Comparison of ENCODE assay signal across 15 cellular contexts in genomic region chr3:11587766-11588165, GRCh38. TPM values are rescaled to one million over a fixed set of nuclear protein-coding genes. Genes with fewer than 3 reads are reported as not detected.
DNase-seq lines count a peak whose midpoint lies in the region; ATAC-seq and TF ChIP-seq lines count a peak whose summit lies in the region.
"Had no signal": no experiment of that assay in that cellular context is flagged by ENCODE, and none has a peak within 500 bp of the region (broad histone marks: within the 10 kb centered on the region; RNA-seq: fewer than 3 reads in every experiment).

No MANE protein-coding gene starts in this region.

- no peaks in the 10 kb centered on the region for H3K27me3 ChIP-seq in A673 (replicated peaks; ENCODE audit: insufficient read depth, low read depth, low read length, poor library complexity)
- H3K27me3 ChIP-seq in sigmoid colon: no peaks in the 10 kb centered on the region
- H3K27me3 ChIP-seq in Caco-2 (replicated peaks; ENCODE audit: control insufficient read depth, insufficient read depth, low read length): no peaks in the 10 kb centered on the region
- H3K27me3 ChIP-seq: pancreas had no signal

- H3K36me3 Mint-ChIP-seq in WTC11: no peaks in the 10 kb centered on the region
- H3K36me3 Mint-ChIP-seq in immature natural killer cell: no peaks in the 10 kb centered on the region
- peaks cover 6% of the 10 kb centered on the region for H3K36me3 Mint-ChIP-seq in Caco-2 (ENCODE audit: insufficient read depth, unreplicated experiment)

- H3K4me1 ChIP-seq in A673 (ENCODE audit: insufficient read depth, low read length, poor library complexity, severe bottlenecking) (peaks cover 71% of the 10 kb centered on the region), sigmoid colon (peaks cover 0 to 83% (median 79%) of the 10 kb centered on the region in 4 donors), Caco-2 (0 out of 2 replicates have a peak, but pooled peaks cover 11% of the 10 kb centered on the region)

- 84 to 90% methylated on average over 12 of the region's 12 CpGs for WGBS in sigmoid colon, 2 donors

- peaks cover 71% of the 10 kb centered on the region for H3K4me1 Mint-ChIP-seq in WTC11
- H3K4me1 Mint-ChIP-seq in immature natural killer cell: peaks cover 81 to 94% of the 10 kb centered on the region in 2 donors
- peaks cover 14% of the 10 kb centered on the region for H3K4me1 Mint-ChIP-seq in Caco-2 (ENCODE audit: low read depth, unreplicated experiment)

- CTCF ChIA-PET in A673 (lab: Charles Lee) (no interaction called here), WTC11 (lab: Charles Lee) (interaction anchor here (0.8 kb wide), 1 partner anchor 48 kb away, joined by 3 read pairs; no protein-coding TSS in a partner anchor), Caco-2 (lab: Charles Lee) (no interaction called here)

- intact Hi-C loops in A673 (cut with micrococcal nuclease; ENCODE audit: unreplicated experiment) (no loop called here), sigmoid colon (cut with DNase I) (no loop called here), Caco-2 (cut with micrococcal nuclease; ENCODE audit: unreplicated experiment) (no loop called here)

- no peak for TF ChIP-seq EP300 in sigmoid colon (IDR thresholded peaks at IDR 0.05)

- ATAC-seq in WTC11: no peak
- ATAC-seq in HG03378 (IDR thresholded peaks at IDR 0.05; ENCODE audit: unreplicated experiment): no peak
- ATAC-seq: GM12878; pancreas; stimulated activated memory B cell treated with anti-CD40 and anti-IgM and Interleukin-4, amounts not matched to agents 10 μg/mL and 1 μg/mL and 100 μg/mL, for 72 hours had no signal

- no peaks in the 10 kb centered on the region for H3K27me3 Mint-ChIP-seq in WTC11 (ENCODE audit: low read depth)
- peaks cover 0 to 4% (median 0%) of the 10 kb centered on the region in 3 donors for H3K27me3 Mint-ChIP-seq in immature natural killer cell (ENCODE audit: low read depth in 3 of 3)
- H3K27me3 Mint-ChIP-seq in Caco-2 (ENCODE audit: insufficient read depth, unreplicated experiment): no peaks in the 10 kb centered on the region
- H3K27me3 Mint-ChIP-seq: stimulated activated memory B cell treated with anti-CD40 and anti-IgM and Interleukin-4, amounts not matched to agents 10 μg/mL and 1 μg/mL and 100 μg/mL, for 72 hours had no signal

- TF ChIP-seq CTCF in A673 (conservative IDR thresholded peaks at IDR 0.05; ENCODE audit: low read depth, low read length): no peak
- TF ChIP-seq CTCF in WTC11 (IDR thresholded peaks at IDR 0.05): no peak
- no peak for TF ChIP-seq CTCF in sigmoid colon (IDR thresholded peaks at IDR 0.05)
- TF ChIP-seq CTCF in Caco-2 (IDR thresholded peaks at IDR 0.05; ENCODE audit: insufficient read depth in 1 of 2, low read depth in 1 of 2, low read length in 1 of 2, severe bottlenecking in 1 of 2, unreplicated experiment in 1 of 2): no peak

- POLR2A ChIA-PET in A673 (lab: Charles Lee; ENCODE audit: low non-redundant PET) (no interaction called here), WTC11 (lab: Charles Lee) (no interaction called here), Caco-2 (lab: Charles Lee) (no interaction called here)

- peak overlapping the region; percentile 15 for H3K27ac ChIP-seq in A673 (ENCODE audit: low read depth, low read length, poor library complexity, severe bottlenecking)
- H3K27ac ChIP-seq in sigmoid colon: peak overlapping the region in 3 of 4 donors; percentile 74 to 84 (median 82)
- H3K27ac ChIP-seq: pancreas had no signal

- TF ChIP-seq POLR2A in sigmoid colon (IDR thresholded peaks at IDR 0.05): no peak

- H3K9me3 Mint-ChIP-seq in WTC11 (no peaks in the 10 kb centered on the region), immature natural killer cell (no peaks in the 10 kb centered on the region), Caco-2 (ENCODE audit: unreplicated experiment) (no peaks in the 10 kb centered on the region)
- H3K9me3 Mint-ChIP-seq: stimulated activated memory B cell treated with anti-CD40 and anti-IgM and Interleukin-4, amounts not matched to agents 10 μg/mL and 1 μg/mL and 100 μg/mL, for 72 hours had no signal

- peak overlapping the region; percentile 47 for H3K27ac Mint-ChIP-seq in WTC11
- H3K27ac Mint-ChIP-seq in immature natural killer cell: peak overlapping the region in 5 of 6 donors; percentile 14 to 72 (median 59)
- H3K27ac Mint-ChIP-seq in Caco-2 (ENCODE audit: unreplicated experiment): no peak overlapping the region
- H3K27ac Mint-ChIP-seq: stimulated activated memory B cell treated with anti-CD40 and anti-IgM and Interleukin-4, amounts not matched to agents 10 μg/mL and 1 μg/mL and 100 μg/mL, for 72 hours had no signal

- H3K36me3 ChIP-seq in A673 (ENCODE audit: insufficient read depth, low read length, poor library complexity, severe bottlenecking) (no peaks in the 10 kb centered on the region), sigmoid colon (no peaks in the 10 kb centered on the region), Caco-2 (ENCODE audit: control insufficient read depth, insufficient read depth, low read length) (0 out of 2 replicates have a peak, but pooled peaks cover 2% of the 10 kb centered on the region)
- H3K36me3 ChIP-seq: pancreas had no signal

- no peaks in the 10 kb centered on the region for H3K9me3 ChIP-seq in A673 (ENCODE audit: low read depth, low read length, poor library complexity, severe bottlenecking)
- H3K9me3 ChIP-seq in sigmoid colon: no peaks in the 10 kb centered on the region
- H3K9me3 ChIP-seq in Caco-2: no peaks in the 10 kb centered on the region
- H3K9me3 ChIP-seq: pancreas had no signal

- DNase-seq in A673 (ENCODE audit: low spot score): no peak
- no peak for DNase-seq in WTC11 (ENCODE audit: low spot score)
- DNase-seq in immature natural killer cell: no peak
- no peak for DNase-seq in sigmoid colon
- no peak for DNase-seq in Caco-2
- DNase-seq in activated CD4-positive, alpha-beta T cell treated with anti-CD3 and anti-CD28 coated beads for 1 hour: no peak
- no peak for DNase-seq in central memory CD4-positive, alpha-beta T cell
- DNase-seq: activated CD4-positive, alpha-beta T cell treated with anti-CD3 and anti-CD28 coated beads, Interleukin-2, amount 50 U/mL, for 1 hour; COR-L47; NCI-H2171; small intestine had no signal

- BruUV-seq in A673 (replicated peaks; lab: Mats Ljungman, UMichigan) (no TSS peak), Caco-2 (replicated peaks; lab: Mats Ljungman, UMichigan) (no TSS peak)

- H3K4me3 ChIP-seq in A673 (ENCODE audit: low read depth, low read length, poor library complexity, severe bottlenecking) (no peak overlapping the region), sigmoid colon (peak overlapping the region in 3 of 4 donors; percentile 11 to 17 (median 16)), Caco-2 (ENCODE audit: low read depth, low read length) (no peak overlapping the region)
- H3K4me3 ChIP-seq: GM12878, pancreas had no signal

- H3K4me3 Mint-ChIP-seq in WTC11 (no peak overlapping the region), immature natural killer cell (peak overlapping the region in 1 of 5 donors; percentile 22), Caco-2 (ENCODE audit: unreplicated experiment) (no peak overlapping the region)
- H3K4me3 Mint-ChIP-seq: stimulated activated memory B cell treated with anti-CD40 and anti-IgM and Interleukin-4, amounts not matched to agents 10 μg/mL and 1 μg/mL and 100 μg/mL, for 72 hours had no signal

TF ChIP-seq in WTC11, 78 proteins besides CTCF, POLR2A, EP300 and RAD21 (continues in another document):
- TF ChIP-seq NR3C1 (CRISPR knock-in tag; conservative IDR thresholded peaks at IDR 0.05; ENCODE audit: low read depth) (no peak), SMAD3 (CRISPR knock-in tag; IDR thresholded peaks at IDR 0.05; ENCODE audit: borderline replicate concordance) (no peak), OVOL2 (CRISPR knock-in tag; IDR thresholded peaks at IDR 0.05; ENCODE audit: borderline replicate concordance) (no peak), CREB1 (CRISPR knock-in tag; IDR thresholded peaks at IDR 0.05) (no peak), AFF4 (CRISPR knock-in tag; IDR thresholded peaks at IDR 0.05; ENCODE audit: borderline replicate concordance) (no peak)

RNA-seq across cellular contexts. Expression of gene VGLL4, which starts 55.9 kb away (rescaled TPM):
- total RNA-seq in A673 (2021) (41.2 and 41.4 TPM in 2 replicates), WTC11 (2021) (42.2 to 43.8 TPM (median 43.0 TPM) in 3 replicates), sigmoid colon (10 to 100 TPM; 26.4 to 56.5 (median 50.5) TPM), Caco-2 (2022) (42.8 and 46.1 TPM in 2 replicates)
- polyA plus RNA-seq in immature natural killer cell (10 to 100 TPM; 11.9 to 44.4 (median 25.6) TPM), sigmoid colon (10 to 100 TPM; 27.0 to 41.5 (median 29.4) TPM)

Comparison
In these comparisons a context has a peak if more than half of its experiments do, and no peak if none do; other contexts are left out.
1. H3K4me3 ChIP-seq: peak in sigmoid colon (3 of 4); none in A673 (single experiment) and Caco-2 (single experiment).